ENCODE assay signal across 36 cellular contexts in genomic region chr1:65698590-65698989, GRCh38.
"Had no signal": no experiment of that assay in that cellular context is flagged by ENCODE, and none has a peak within 500 bp of the region (broad histone marks: within the 10 kb centered on the region; RNA-seq: fewer than 3 reads in every experiment).

No MANE protein-coding gene starts in this region.

- H3K27me3 ChIP-seq: cardiac muscle cell had no signal

- H3K36me3 ChIP-seq: cardiac muscle cell had no signal

- H3K27me3 Mint-ChIP-seq: brain had no signal

- H3K4me3 Mint-ChIP-seq: activated B cell treated with CpG ODN at 0.5 μM for 24 hours; activated CD4-positive, alpha-beta memory T cell treated with anti-CD3 and anti-CD28 coated beads for 36 hours; activated CD4-positive, alpha-beta T cell treated with anti-CD3 and anti-CD28 coated beads, Interleukin-2, amount 10 ng/mL, durations not matched to agents 24 days and 14 days; activated CD8-positive, alpha-beta memory T cell treated with anti-CD3 and anti-CD28 coated beads, Interleukin-2, amount 10 ng/mL, durations not matched to agents 7 days and 5 days; activated CD8-positive, alpha-beta T cell treated with anti-CD3 and anti-CD28 coated beads, Interleukin-2, amount 10 ng/mL, durations not matched to agents 7 days and 5 days; activated naive CD4-positive, alpha-beta T cell treated with anti-CD3 and anti-CD28 coated beads, Interleukin-2, amount 10 ng/mL, durations not matched to agents 7 days and 5 days; activated naive CD4-positive, alpha-beta T cell treated with anti-CD3 and anti-CD28 coated beads, Interleukin-2, amount 50 U/mL, for 24 hours; activated naive CD8-positive, alpha-beta T cell; activated naive CD8-positive, alpha-beta T cell treated with anti-CD3 and anti-CD28 coated beads, Interleukin-2, amount 10 ng/mL, durations not matched to agents 7 days and 5 days; activated naive CD8-positive, alpha-beta T cell treated with anti-CD3 and anti-CD28 coated beads, Interleukin-2, amount 50 U/mL, for 24 hours; activated T-cell treated with anti-CD3 and anti-CD28 coated beads, Interleukin-2, amount 50 U/mL, for 24 hours; brain; central memory CD8-positive, alpha-beta T cell; T-helper 1 cell treated with Interleukin-12 subunit alpha and Interleukin-12 subunit beta and Interleukin-4 antibody, amounts not matched to agents 30 μg/mL and 1 μg/mL, for 36 hours; T-helper 2 cell treated with Interferon-gamma antibody and Interleukin-4, amounts not matched to agents 5 μg/mL and 100 μg/mL, for 36 hours had no signal

- H3K36me3 Mint-ChIP-seq: activated CD4-positive, alpha-beta memory T cell treated with anti-CD3 and anti-CD28 coated beads for 36 hours; activated CD8-positive, alpha-beta memory T cell treated with anti-CD3 and anti-CD28 coated beads, Interleukin-2, amount 10 ng/mL, durations not matched to agents 7 days and 5 days; activated naive CD4-positive, alpha-beta T cell treated with anti-CD3 and anti-CD28 coated beads, Interleukin-2, amount 10 ng/mL, durations not matched to agents 7 days and 5 days; activated naive CD4-positive, alpha-beta T cell treated with anti-CD3 and anti-CD28 coated beads, Interleukin-2, amount 50 U/mL, for 24 hours; activated naive CD8-positive, alpha-beta T cell; activated naive CD8-positive, alpha-beta T cell treated with anti-CD3 and anti-CD28 coated beads, Interleukin-2, amount 10 ng/mL, durations not matched to agents 7 days and 5 days; brain had no signal

- FAIRE-seq: bronchial epithelial cell had no signal

- H3K4me1 Mint-ChIP-seq: activated B cell treated with CpG ODN at 0.5 μM for 24 hours; activated CD4-positive, alpha-beta T cell treated with anti-CD3 and anti-CD28 coated beads, Interleukin-2, amount 10 ng/mL, durations not matched to agents 24 days and 14 days; activated CD8-positive, alpha-beta memory T cell treated with anti-CD3 and anti-CD28 coated beads, Interleukin-2, amount 10 ng/mL, durations not matched to agents 7 days and 5 days; activated naive CD4-positive, alpha-beta T cell treated with anti-CD3 and anti-CD28 coated beads, Interleukin-2, amount 10 ng/mL, durations not matched to agents 7 days and 5 days; activated naive CD4-positive, alpha-beta T cell treated with anti-CD3 and anti-CD28 coated beads, Interleukin-2, amount 50 U/mL, for 24 hours; activated naive CD8-positive, alpha-beta T cell treated with anti-CD3 and anti-CD28 coated beads, Interleukin-2, amount 10 ng/mL, durations not matched to agents 7 days and 5 days; activated naive CD8-positive, alpha-beta T cell treated with anti-CD3 and anti-CD28 coated beads, Interleukin-2, amount 50 U/mL, for 24 hours; brain; central memory CD8-positive, alpha-beta T cell had no signal

- ATAC-seq: activated CD8-positive, alpha-beta memory T cell treated with anti-CD3 and anti-CD28 coated beads, Interleukin-2, amount 10 ng/mL, durations not matched to agents 7 days and 5 days; activated CD8-positive, alpha-beta T cell treated with anti-CD3 and anti-CD28 coated beads, Interleukin-2, amount 10 ng/mL, durations not matched to agents 7 days and 5 days; activated naive CD8-positive, alpha-beta T cell treated with anti-CD3 and anti-CD28 coated beads, Interleukin-2, amount 50 U/mL, for 24 hours had no signal

- H3K27ac ChIP-seq: cardiac muscle cell, VCaP had no signal

- H3K4me3 ChIP-seq: cardiac muscle cell had no signal

- DNase-seq: activated B cell treated with CpG ODN at 0.5 μM for 24 hours; activated CD4-positive, alpha-beta memory T cell treated with anti-CD3 and anti-CD28 coated beads for 36 hours; activated CD4-positive, alpha-beta T cell treated with anti-CD3 and anti-CD28 coated beads for 4 hours; activated CD4-positive, alpha-beta T cell treated with anti-CD3 and anti-CD28 coated beads, Interleukin-2, amount 10 ng/mL, durations not matched to agents 24 days and 14 days; activated CD4-positive, alpha-beta T cell treated with anti-CD3 and anti-CD28 coated beads, Interleukin-2, amount 50 U/mL, for 1 hour; activated CD4-positive, alpha-beta T cell treated with anti-CD3 and anti-CD28 coated beads, Interleukin-2, amount 50 U/mL, for 4 hours; activated CD4-positive, CD25-positive, alpha-beta regulatory T cell treated with anti-CD3 and anti-CD28 coated beads, Interleukin-2, amount 50 U/mL, for 72 hours; activated CD8-positive, alpha-beta memory T cell treated with anti-CD3 and anti-CD28 coated beads for 24 hours; activated CD8-positive, alpha-beta memory T cell treated with anti-CD3 and anti-CD28 coated beads, Interleukin-2, amount 10 ng/mL, durations not matched to agents 7 days and 5 days; activated CD8-positive, alpha-beta memory T cell treated with anti-CD3 and anti-CD28 coated beads, Interleukin-2, amount 50 U/mL, for 48 hours; activated CD8-positive, alpha-beta T cell treated with anti-CD3 and anti-CD28 coated beads, Interleukin-2, amount 10 ng/mL, durations not matched to agents 7 days and 5 days; activated effector memory CD4-positive, alpha-beta T cell treated with Interleukin-2 at 50 U/mL for 16 hours; activated gamma-delta T cell; activated naive CD4-positive, alpha-beta T cell treated with anti-CD3 and anti-CD28 coated beads, Interleukin-2, amount 10 ng/mL, durations not matched to agents 7 days and 5 days; activated naive CD4-positive, alpha-beta T cell treated with Interleukin-2 at 50 U/mL for 16 hours; activated naive CD8-positive, alpha-beta T cell treated with anti-CD3 and anti-CD28 coated beads, Interleukin-2, amount 10 ng/mL, durations not matched to agents 7 days and 5 days; activated naive CD8-positive, alpha-beta T cell treated with anti-CD3 and anti-CD28 coated beads, Interleukin-2, amount 50 U/mL, for 24 hours; activated T-cell treated with anti-CD3 and anti-CD28 coated beads, Interleukin-2, amount 50 U/mL, for 24 hours; activated T-cell treated with anti-CD3 and anti-CD28 coated beads, Interleukin-2, amount 50 U/mL, for 48 hours; amniotic stem cell; aorta; caudate nucleus; cerebellar nuclear complex; T-helper 1 cell; T-helper 2 cell; T-helper 9 cell had no signal

- H3K27ac Mint-ChIP-seq: activated B cell treated with CpG ODN at 0.5 μM for 24 hours; activated CD4-positive, alpha-beta memory T cell treated with anti-CD3 and anti-CD28 coated beads for 36 hours; activated CD4-positive, alpha-beta T cell treated with anti-CD3 and anti-CD28 coated beads, Interleukin-2, amount 10 ng/mL, durations not matched to agents 24 days and 14 days; activated CD8-positive, alpha-beta memory T cell treated with anti-CD3 and anti-CD28 coated beads, Interleukin-2, amount 10 ng/mL, durations not matched to agents 7 days and 5 days; activated CD8-positive, alpha-beta T cell treated with anti-CD3 and anti-CD28 coated beads, Interleukin-2, amount 10 ng/mL, durations not matched to agents 7 days and 5 days; activated naive CD4-positive, alpha-beta T cell treated with anti-CD3 and anti-CD28 coated beads, Interleukin-2, amount 10 ng/mL, durations not matched to agents 7 days and 5 days; activated naive CD4-positive, alpha-beta T cell treated with anti-CD3 and anti-CD28 coated beads, Interleukin-2, amount 50 U/mL, for 24 hours; activated naive CD8-positive, alpha-beta T cell; activated naive CD8-positive, alpha-beta T cell treated with anti-CD3 and anti-CD28 coated beads, Interleukin-2, amount 10 ng/mL, durations not matched to agents 7 days and 5 days; activated naive CD8-positive, alpha-beta T cell treated with anti-CD3 and anti-CD28 coated beads, Interleukin-2, amount 50 U/mL, for 24 hours; activated T-cell treated with anti-CD3 and anti-CD28 coated beads, Interleukin-2, amount 50 U/mL, for 24 hours; activated T-helper 2 cell treated with anti-CD3 and anti-CD28 coated beads, Interferon-gamma antibody, Interleukin-2, Interleukin-4, amounts not matched to agents 10 μg/mL and 5 μg/mL and 100 μg/mL, durations not matched to agents 14 hours and 24 hours and 36 hours; brain; T-helper 1 cell treated with Interleukin-12 subunit alpha and Interleukin-12 subunit beta and Interleukin-4 antibody, amounts not matched to agents 30 μg/mL and 1 μg/mL, for 36 hours; T-helper 2 cell treated with Interferon-gamma antibody and Interleukin-4, amounts not matched to agents 5 μg/mL and 100 μg/mL, for 36 hours had no signal

- H3K9me3 Mint-ChIP-seq: activated B cell treated with CpG ODN at 0.5 μM for 24 hours; activated CD4-positive, alpha-beta memory T cell treated with anti-CD3 and anti-CD28 coated beads for 36 hours; activated CD4-positive, alpha-beta T cell treated with anti-CD3 and anti-CD28 coated beads, Interleukin-2, amount 10 ng/mL, durations not matched to agents 24 days and 14 days; activated naive CD4-positive, alpha-beta T cell treated with anti-CD3 and anti-CD28 coated beads, Interleukin-2, amount 10 ng/mL, durations not matched to agents 7 days and 5 days; activated naive CD4-positive, alpha-beta T cell treated with anti-CD3 and anti-CD28 coated beads, Interleukin-2, amount 50 U/mL, for 24 hours; activated naive CD8-positive, alpha-beta T cell treated with anti-CD3 and anti-CD28 coated beads, Interleukin-2, amount 10 ng/mL, durations not matched to agents 7 days and 5 days; activated naive CD8-positive, alpha-beta T cell treated with anti-CD3 and anti-CD28 coated beads, Interleukin-2, amount 50 U/mL, for 24 hours; activated T-cell treated with anti-CD3 and anti-CD28 coated beads, Interleukin-2, amount 50 U/mL, for 24 hours; activated T-helper 2 cell treated with anti-CD3 and anti-CD28 coated beads, Interferon-gamma antibody, Interleukin-2, Interleukin-4, amounts not matched to agents 10 μg/mL and 5 μg/mL and 100 μg/mL, durations not matched to agents 14 hours and 24 hours and 36 hours; brain; central memory CD8-positive, alpha-beta T cell; T-helper 1 cell treated with Interleukin-12 subunit alpha and Interleukin-12 subunit beta and Interleukin-4 antibody, amounts not matched to agents 30 μg/mL and 1 μg/mL, for 36 hours; T-helper 2 cell treated with Interferon-gamma antibody and Interleukin-4, amounts not matched to agents 5 μg/mL and 100 μg/mL, for 36 hours had no signal
